Comparison of ENCODE assay signal across 8 cellular contexts in the genomic region with DNA sequence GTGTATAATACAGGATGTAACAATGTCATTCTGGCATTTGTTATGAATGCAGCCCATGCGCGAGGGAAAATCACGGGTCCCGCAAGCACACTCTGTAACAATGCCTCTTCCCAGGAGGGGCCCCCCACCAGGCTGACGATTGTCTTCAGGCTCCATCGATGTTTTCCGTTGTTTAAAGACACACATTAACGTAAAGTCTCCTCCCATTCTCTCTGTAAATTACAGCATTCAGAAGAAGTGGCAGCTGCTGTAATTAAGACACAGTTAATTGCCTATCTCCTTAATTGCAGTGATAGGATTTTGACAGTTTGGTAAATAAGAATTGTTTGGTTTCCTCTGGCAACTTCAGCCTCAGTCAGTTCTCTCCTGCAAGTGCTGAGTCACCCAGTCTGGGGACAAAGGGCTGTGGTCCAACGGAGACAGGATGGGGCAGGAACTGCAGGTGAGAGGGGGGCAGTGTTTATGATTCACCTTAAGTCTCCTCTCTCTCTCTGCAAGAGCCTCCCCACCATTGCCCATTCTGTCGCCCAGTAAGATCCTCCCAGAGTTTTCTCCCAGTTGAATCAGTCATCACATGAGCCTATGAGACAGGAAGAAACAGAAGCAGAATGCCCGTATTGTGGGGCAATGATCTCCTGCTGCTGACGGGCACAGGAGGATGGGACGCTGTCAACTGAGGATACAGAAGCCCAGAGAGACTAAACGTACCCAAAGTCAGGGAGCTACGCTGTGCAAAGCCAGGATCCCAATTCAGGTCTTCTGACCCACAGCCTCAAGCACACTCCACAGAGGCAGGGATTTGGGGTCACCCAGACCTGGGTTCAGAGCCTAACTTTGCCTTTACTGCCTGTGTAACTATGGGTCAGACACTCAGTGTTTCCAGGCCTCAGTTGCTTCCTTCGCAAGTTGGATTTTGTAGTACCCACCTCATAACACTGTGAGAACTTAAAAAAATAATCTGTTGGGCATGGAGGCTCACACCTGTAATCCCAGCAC.
DNase-seq lines count a peak whose midpoint lies in the region; ATAC-seq, FAIRE-seq and TF ChIP-seq lines count a peak whose summit lies in the region.

No MANE protein-coding gene starts in this region.

- no peaks in the 10 kb centered on the region for H3K9me3 Mint-ChIP-seq in activated CD8-positive, alpha-beta T cell treated with anti-CD3 and anti-CD28 coated beads for 36 hours

- no peak for DNase-seq in DND-41
- DNase-seq in M059J (ENCODE audit: low read depth), result peak; percentile 89
- DNase-seq in activated CD8-positive, alpha-beta T cell treated with anti-CD3 and anti-CD28 coated beads for 36 hours, result peak; percentile 54
- DNase-seq in iris pigment epithelial cell (ENCODE audit: low read depth), result peak; percentile 46
- peak; percentile 80 to 90 for DNase-seq in vagina (ENCODE audit: extremely low spot score in 2 of 2)
- DNase-seq in D721Med (ENCODE audit: insufficient read length, low spot score), result no peak
- DNase-seq in GM10266 (ENCODE audit: extremely low spot score), result no peak

- H3K27ac ChIP-seq in DND-41 (ENCODE audit: low read length), result no peak overlapping the region
- no peak overlapping the region for H3K27ac ChIP-seq in vagina

- no peaks in the 10 kb centered on the region for H3K79me2 ChIP-seq in DND-41 (ENCODE audit: insufficient read depth, low read length)

- H3K27me3 ChIP-seq in DND-41 (ENCODE audit: insufficient read depth, low read length, poor library complexity), result no peaks in the 10 kb centered on the region
- no peaks in the 10 kb centered on the region for H3K27me3 ChIP-seq in vagina

- peak overlapping the region; percentile 32 for H3K27ac Mint-ChIP-seq in activated CD8-positive, alpha-beta T cell treated with anti-CD3 and anti-CD28 coated beads for 36 hours

- H3K9ac ChIP-seq in DND-41 (ENCODE audit: low read depth, low read length), result no peak overlapping the region

- H4K20me1 ChIP-seq in DND-41 (ENCODE audit: insufficient read depth, low read length), result no peaks in the 10 kb centered on the region

- H3K9me3 ChIP-seq in DND-41 (ENCODE audit: insufficient read depth, low read length, severe bottlenecking), result no peaks in the 10 kb centered on the region
- H3K9me3 ChIP-seq in vagina, result no peaks in the 10 kb centered on the region

- no peak for TF ChIP-seq POLR2A in vagina (IDR thresholded peaks at IDR 0.05)

- POLR2A ChIA-PET in activated CD8-positive, alpha-beta T cell treated with anti-CD3 and anti-CD28 coated beads for 36 hours (lab: Charles Lee), result no interaction called here

- H3K4me3 ChIP-seq in DND-41 (ENCODE audit: low read depth in 1 of 2, low read length in 2 of 2), result no peak overlapping the region
- H3K4me3 ChIP-seq in vagina, result no peak overlapping the region

- FAIRE-seq in D721Med (lab: Jason Lieb, UNC), result no peak

- no peak overlapping the region for H3K4me3 Mint-ChIP-seq in activated CD8-positive, alpha-beta T cell treated with anti-CD3 and anti-CD28 coated beads for 36 hours

- CTCF ChIA-PET in activated CD8-positive, alpha-beta T cell treated with anti-CD3 and anti-CD28 coated beads for 36 hours (lab: Charles Lee), result interaction anchor here (0.7 to 1.8 kb wide), 2 partner anchors 19 to 30 kb away, joined by 3 to 4 read pairs; no protein-coding TSS in a partner anchor

- no peaks in the 10 kb centered on the region for H3K36me3 Mint-ChIP-seq in activated CD8-positive, alpha-beta T cell treated with anti-CD3 and anti-CD28 coated beads for 36 hours (ENCODE audit: low read depth)

- TF ChIP-seq CTCF in DND-41 (IDR thresholded peaks at IDR 0.05; ENCODE audit: borderline replicate concordance, extremely low read depth, low read length, poor library complexity, severe bottlenecking) (no peak), vagina (IDR thresholded peaks at IDR 0.05) (no peak), D721Med (IDR thresholded peaks at IDR 0.05; ENCODE audit: insufficient read depth, missing control alignments) (no peak), GM10266 (IDR thresholded peaks at IDR 0.05; ENCODE audit: control insufficient read depth, insufficient read depth, low read depth, missing control alignments) (no peak)
- TF ChIP-seq CTCF in activated CD8-positive, alpha-beta T cell treated with anti-CD3 and anti-CD28 coated beads for 36 hours (IDR thresholded peaks at IDR 0.05), result no peak

- intact Hi-C loops in activated CD8-positive, alpha-beta T cell treated with anti-CD3 and anti-CD28 coated beads for 36 hours (cut with micrococcal nuclease), result no loop called here
- intact Hi-C loops in vagina (cut with DNase I), result no loop called here

- H3K4me2 ChIP-seq in DND-41 (ENCODE audit: insufficient read depth, low read length), result no peak overlapping the region

- H3K4me1 Mint-ChIP-seq in activated CD8-positive, alpha-beta T cell treated with anti-CD3 and anti-CD28 coated beads for 36 hours (ENCODE audit: low read depth), result peaks cover 15% of the 10 kb centered on the region

- H3K36me3 ChIP-seq in DND-41 (ENCODE audit: insufficient read depth, low read length), result no peaks in the 10 kb centered on the region
- no peaks in the 10 kb centered on the region for H3K36me3 ChIP-seq in vagina

- no peak overlapping the region for H2AFZ ChIP-seq in DND-41 (ENCODE audit: low read depth, low read length)

- H3K4me1 ChIP-seq in DND-41 (ENCODE audit: insufficient read depth, low read length) (peaks cover 4% of the 10 kb centered on the region; the same call in 1 of the 2 replicates), vagina (peaks cover 4% of the 10 kb centered on the region)

- ATAC-seq in DND-41 (ENCODE audit: insufficient read depth, low read depth) (peak; percentile 55; the same call in 2 of the 3 replicates), GM21576 (IDR thresholded peaks at IDR 0.05; ENCODE audit: unreplicated experiment) (no peak)
- peak; percentile 74 for ATAC-seq in activated CD8-positive, alpha-beta T cell treated with anti-CD3 and anti-CD28 coated beads for 36 hours

- H3K27me3 Mint-ChIP-seq in activated CD8-positive, alpha-beta T cell treated with anti-CD3 and anti-CD28 coated beads for 36 hours, result no peaks in the 10 kb centered on the region

Comparison
In these comparisons a context has a peak if more than half of its experiments do, and no peak if none do; other contexts are left out.
1. DNase-seq: peak in M059J (single experiment), activated CD8-positive, alpha-beta T cell treated with anti-CD3 and anti-CD28 coated beads for 36 hours (single experiment), iris pigment epithelial cell (single experiment) and vagina (2 of 2); none in DND-41 (single experiment), D721Med (single experiment) and GM10266 (single experiment).